ENCODE assay signal across 13 cellular contexts in the genomic region with DNA sequence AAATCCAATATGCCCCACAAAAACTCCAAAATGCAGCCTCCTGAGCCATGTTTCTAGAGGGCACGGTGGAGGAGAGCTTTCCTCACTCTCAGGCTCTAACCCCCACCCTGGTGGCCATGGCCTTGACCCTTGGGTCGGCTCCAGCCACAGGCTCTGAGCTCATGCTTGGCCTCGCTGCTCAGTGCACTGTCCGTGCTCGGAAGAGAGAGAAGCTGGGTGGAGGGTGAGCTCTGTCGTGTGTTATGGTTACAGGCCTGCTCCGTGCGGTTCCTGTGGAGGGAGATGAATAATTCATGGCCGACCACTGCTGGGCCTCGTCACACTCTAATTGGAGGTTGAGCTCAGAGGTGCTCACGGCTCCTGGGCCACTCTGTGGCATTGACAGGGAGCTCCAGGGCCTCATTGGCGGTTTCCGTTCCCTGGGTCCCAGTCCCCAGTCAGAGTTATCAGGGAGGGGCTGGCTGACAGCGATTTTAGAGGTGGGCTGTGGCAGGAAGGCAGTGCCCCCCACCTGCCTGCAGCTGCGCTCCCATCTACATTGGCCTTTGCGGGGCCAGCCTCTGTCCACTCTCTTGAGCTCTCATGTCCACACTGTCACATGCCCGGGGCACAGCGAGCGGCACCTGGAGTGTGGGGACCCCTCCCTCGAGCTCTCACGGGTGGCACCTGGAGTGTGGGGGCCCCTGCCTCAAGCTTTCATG. TPM values are rescaled to one million over a fixed set of nuclear protein-coding genes. Genes with fewer than 3 reads are reported as not detected.
DNase-seq lines count a peak whose midpoint lies in the region; ATAC-seq, FAIRE-seq and TF ChIP-seq lines count a peak whose summit lies in the region.
"Had no signal": no experiment of that assay in that cellular context is flagged by ENCODE, and none has a peak within 500 bp of the region (broad histone marks: within the 10 kb centered on the region; RNA-seq: fewer than 3 reads in every experiment).

No MANE protein-coding gene starts in this region.

- no peak overlapping the region for H4K91ac ChIP-seq in neuronal stem cell (ENCODE audit: low read depth, low read length, poor library complexity)

- no peak overlapping the region for H2AK5ac ChIP-seq in neuronal stem cell (ENCODE audit: low read depth, low read length)

- no peak overlapping the region for H2BK15ac ChIP-seq in neuronal stem cell (ENCODE audit: low read length)

- no peak overlapping the region for H3K14ac ChIP-seq in neuronal stem cell (ENCODE audit: low read length)

- H4K8ac ChIP-seq in neuronal stem cell (ENCODE audit: low read depth, low read length), result peak overlapping the region; percentile 3

- peak overlapping the region; percentile 60 for H2BK5ac ChIP-seq in neuronal stem cell (ENCODE audit: low read length)

- H3K36me3 Mint-ChIP-seq in activated CD4-positive, alpha-beta T cell treated with anti-CD3 and anti-CD28 coated beads for 36 hours (ENCODE audit: low read depth), result peaks cover 49% of the 10 kb centered on the region
- peaks cover 5% of the 10 kb centered on the region for H3K36me3 Mint-ChIP-seq in glutamatergic neuron (ENCODE audit: unreplicated experiment)
- peaks cover 5% of the 10 kb centered on the region for H3K36me3 Mint-ChIP-seq in T-helper 17 cell (ENCODE audit: low read depth)

- no peak overlapping the region for H2BK120ac ChIP-seq in neuronal stem cell (ENCODE audit: low read depth, low read length)

- no peak overlapping the region for H3K23ac ChIP-seq in neuronal stem cell (ENCODE audit: low read depth, low read length, poor library complexity)

- peak overlapping the region; percentile 40 for H3K27ac Mint-ChIP-seq in activated CD4-positive, alpha-beta T cell treated with anti-CD3 and anti-CD28 coated beads for 36 hours
- H3K27ac Mint-ChIP-seq in glutamatergic neuron (ENCODE audit: unreplicated experiment) (peak overlapping the region; percentile 52), T-helper 17 cell (no peak overlapping the region)

- peaks cover 6% of the 10 kb centered on the region for H3K79me1 ChIP-seq in neuronal stem cell (ENCODE audit: low read depth, low read length)

- H3K4me3 ChIP-seq in neuronal stem cell (ENCODE audit: low read length in 2 of 2), result no peak overlapping the region
- H3K4me3 ChIP-seq: thyroid gland had no signal

- WGBS in neuronal stem cell (ENCODE audit: extremely low coverage in 2 of 2, insufficient read length in 2 of 2, insufficient replicate concordance in 1 of 2), 2 donors, result no CpG with 5 or more reads among the region's 21 CpGs

- peaks cover 34 to 70% of the 10 kb centered on the region in 2 donors for H3K36me3 ChIP-seq in neuronal stem cell (replicated peaks in 1 of 2; ENCODE audit: control insufficient read depth in 2 of 2, insufficient read depth in 2 of 2, low read length in 2 of 2)

- peaks cover 6 to 15% of the 10 kb centered on the region in 2 donors for H3K4me1 ChIP-seq in neuronal stem cell (ENCODE audit: control insufficient read depth in 2 of 2, insufficient read depth in 1 of 2, low read depth in 1 of 2, low read length in 2 of 2)
- H3K4me1 ChIP-seq: thyroid gland had no signal

- CTCF ChIA-PET in activated CD4-positive, alpha-beta T cell treated with anti-CD3 and anti-CD28 coated beads for 36 hours (lab: Charles Lee), result no interaction called here
- CTCF ChIA-PET in RWPE1 (lab: Yijun Ruan, JAX), result interaction anchor here (0.6 kb wide), 1 partner anchor 31 kb away, joined by 3 read pairs; no protein-coding TSS in a partner anchor

- no peak overlapping the region for H3K9ac ChIP-seq in neuronal stem cell (ENCODE audit: low read depth, low read length, poor library complexity)

- H3K4ac ChIP-seq in neuronal stem cell (ENCODE audit: low read length), result no peak overlapping the region

- no peak overlapping the region for H3K18ac ChIP-seq in neuronal stem cell (ENCODE audit: low read length)

- H3K4me2 ChIP-seq in neuronal stem cell (ENCODE audit: insufficient read depth, low read length, poor library complexity, severe bottlenecking), result no peak overlapping the region

- no peak for TF ChIP-seq CTCF in RWPE1 (conservative IDR thresholded peaks at IDR 0.05; ENCODE audit: low read depth)
- TF ChIP-seq CTCF in glutamatergic neuron (IDR thresholded peaks at IDR 0.05; ENCODE audit: partially characterized antibody, unreplicated experiment), result no peak

- peak; percentile 41 for DNase-seq in activated CD4-positive, alpha-beta T cell treated with anti-CD3 and anti-CD28 coated beads for 36 hours
- no peak for DNase-seq in activated CD4-positive, alpha-beta T cell treated with anti-CD3 and anti-CD28 coated beads, Interleukin-2, amount 50 U/mL, for 48 hours
- DNase-seq in RWPE1 (ENCODE audit: low spot score), result no peak
- peak; percentile 63 for DNase-seq in glutamatergic neuron
- DNase-seq in neuronal stem cell (ENCODE audit: low spot score), result no peak
- DNase-seq in GM12892 (ENCODE audit: insufficient read length), result no peak
- no peak for DNase-seq in T-helper 17 cell
- DNase-seq: activated CD8-positive, alpha-beta memory T cell treated with anti-CD3 and anti-CD28 coated beads for 24 hours; NCI-H446 treated with DMSO at 0.1 percent for 48 hours; thyroid gland had no signal

- H3K27me3 ChIP-seq in neuronal stem cell (ENCODE audit: control insufficient read depth in 3 of 3, insufficient read depth in 3 of 3, low read depth in 1 of 3, low read length in 3 of 3), result no peaks in the 10 kb centered on the region
- H3K27me3 ChIP-seq: thyroid gland had no signal

- no peak for FAIRE-seq in GM12892 (lab: Jason Lieb, UNC)

- no peak for TF ChIP-seq POLR2A in GM12892 (IDR thresholded peaks at IDR 0.05; ENCODE audit: low read depth, low read length)

- intact Hi-C loops in activated CD4-positive, alpha-beta T cell treated with anti-CD3 and anti-CD28 coated beads for 36 hours (cut with DNase I, micrococcal nuclease), result loop anchor here in 1 of 2 experiments (5.0 kb wide), 1 partner anchor 306 kb away; a partner anchor contains a TSS

- no peaks in the 10 kb centered on the region for H3K9me3 Mint-ChIP-seq in activated CD4-positive, alpha-beta T cell treated with anti-CD3 and anti-CD28 coated beads for 36 hours (ENCODE audit: low read depth)
- H3K9me3 Mint-ChIP-seq in glutamatergic neuron (ENCODE audit: unreplicated experiment), result peaks cover 8% of the 10 kb centered on the region

- POLR2A ChIA-PET in activated CD4-positive, alpha-beta T cell treated with anti-CD3 and anti-CD28 coated beads for 36 hours (lab: Charles Lee), result no interaction called here
- POLR2A ChIA-PET in RWPE1 (lab: Yijun Ruan, JAX; ENCODE audit: low non-redundant PET), result interaction anchor here (0.7 kb wide), 1 partner anchor 15 kb away, joined by 6 read pairs; no protein-coding TSS in a partner anchor

- no peak overlapping the region for H3K4me3 Mint-ChIP-seq in activated CD4-positive, alpha-beta T cell treated with anti-CD3 and anti-CD28 coated beads for 36 hours
- H3K4me3 Mint-ChIP-seq in glutamatergic neuron (ENCODE audit: unreplicated experiment) (peak overlapping the region; percentile 25), T-helper 17 cell (no peak overlapping the region)

- H3K27me3 Mint-ChIP-seq in activated CD4-positive, alpha-beta T cell treated with anti-CD3 and anti-CD28 coated beads for 36 hours, result no peaks in the 10 kb centered on the region
- H3K27me3 Mint-ChIP-seq in glutamatergic neuron (ENCODE audit: unreplicated experiment) (no peaks in the 10 kb centered on the region), T-helper 17 cell (no peaks in the 10 kb centered on the region)

- peaks cover 73% of the 10 kb centered on the region for H3K4me1 Mint-ChIP-seq in activated CD4-positive, alpha-beta T cell treated with anti-CD3 and anti-CD28 coated beads for 36 hours
- H3K4me1 Mint-ChIP-seq in glutamatergic neuron (ENCODE audit: low read depth, unreplicated experiment) (peaks cover 13% of the 10 kb centered on the region), T-helper 17 cell (peaks cover 37% of the 10 kb centered on the region)

- ATAC-seq in activated CD4-positive, alpha-beta T cell treated with anti-CD3 and anti-CD28 coated beads for 36 hours, result no peak
- ATAC-seq in HG03565 (IDR thresholded peaks at IDR 0.05; ENCODE audit: unreplicated experiment) (no peak), T-helper 17 cell (no peak)
- ATAC-seq: Panc1 had no signal

- H2AFZ ChIP-seq in neuronal stem cell (ENCODE audit: low read length), result no peak overlapping the region

- no peaks in the 10 kb centered on the region for H3K9me3 ChIP-seq in neuronal stem cell (replicated peaks in 1 of 2; ENCODE audit: control insufficient read depth in 2 of 2, insufficient read depth in 1 of 2, low read depth in 1 of 2, low read length in 2 of 2)
- no peaks in the 10 kb centered on the region for H3K9me3 ChIP-seq in T-helper 17 cell (ENCODE audit: control insufficient read depth, low read length, poor library complexity, severe bottlenecking)
- H3K9me3 ChIP-seq: thyroid gland had no signal

- no peak overlapping the region for H2BK12ac ChIP-seq in neuronal stem cell (ENCODE audit: low read length)

- H3K27ac ChIP-seq in RWPE1 (0 out of 2 replicates have a peak overlapping the region, but pooled peaks have one; percentile 11), neuronal stem cell (replicated peaks; ENCODE audit: low read length) (no peak overlapping the region)
- H3K27ac ChIP-seq: 22Rv1, thyroid gland had no signal

RNA-seq across cellular contexts. Expression of a gene that starts 24.9 kb away (rescaled TPM):
- total RNA-seq in activated CD4-positive, alpha-beta T cell treated with anti-CD3 and anti-CD28 coated beads for 36 hours, result 10 to 100 TPM; 39.7 to 41.7 TPM
- total RNA-seq in glutamatergic neuron (ENCODE audit: unreplicated experiment), result 29.3 TPM
- polyA plus RNA-seq in neuronal stem cell (2013, experiment 1 of 2), result 8.9 TPM
- 9.7 TPM for polyA plus RNA-seq in neuronal stem cell (2013, experiment 2 of 2)
- 17.1 TPM for polyA plus RNA-seq in GM12892 (2012; ENCODE audit: missing spikeins)
- 10 to 100 TPM; 48.0 to 53.6 TPM for total RNA-seq in T-helper 17 cell

RNA-seq across cellular contexts. Expression of a gene that starts 53.0 kb away (rescaled TPM):
- total RNA-seq in activated CD4-positive, alpha-beta T cell treated with anti-CD3 and anti-CD28 coated beads for 36 hours, result not detected
- total RNA-seq in glutamatergic neuron (ENCODE audit: unreplicated experiment) (12.6 TPM), T-helper 17 cell (under 1 TPM in 1 of 2 donors, not detected in 1; 0.12 TPM)
- 0.03 TPM for polyA plus RNA-seq in neuronal stem cell (2013, experiment 1 of 2)
- 0.03 TPM for polyA plus RNA-seq in neuronal stem cell (2013, experiment 2 of 2)
- 0.40 TPM for polyA plus RNA-seq in GM12892 (2012; ENCODE audit: missing spikeins)
- total RNA-seq: thyroid gland had no signal

Comparison
In these comparisons a context has a peak if more than half of its experiments do, and no peak if none do; other contexts are left out.
1. DNase-seq: peak in activated CD4-positive, alpha-beta T cell treated with anti-CD3 and anti-CD28 coated beads for 36 hours (single experiment) and glutamatergic neuron (single experiment); none in activated CD4-positive, alpha-beta T cell treated with anti-CD3 and anti-CD28 coated beads, Interleukin-2, amount 50 U/mL, for 48 hours (0 of 2), RWPE1 (single experiment), neuronal stem cell (single experiment), GM12892 (single experiment) and T-helper 17 cell (0 of 3).
2. RNA of a gene that starts 53.0 kb away (total RNA-seq): 12.6 TPM in glutamatergic neuron (single experiment); 0.12 TPM in T-helper 17 cell and not detected in activated CD4-positive, alpha-beta T cell treated with anti-CD3 and anti-CD28 coated beads for 36 hours; every median in the first group is over 10 times any median in the second.